In genomic region chr2:179677148-179677688, GRCh38 we compare ENCODE assay signal across 14 cellular contexts.
A peak's percentile ranks its signal among the peaks of the same experiment; 100 is the strongest.
DNase-seq lines count a peak whose midpoint lies in the region; ATAC-seq and TF ChIP-seq lines count a peak whose summit lies in the region.
"Had no signal": no experiment of that assay in that cellular context is flagged by ENCODE, and none has a peak within 500 bp of the region (broad histone marks: within the 10 kb centered on the region; RNA-seq: fewer than 3 reads in every experiment).

No MANE protein-coding gene starts in this region.

- TF ChIP-seq CTCF in GM20000 (IDR thresholded peaks at IDR 0.05; ENCODE audit: extremely low read depth, missing control alignments) (no peak), cardiac muscle cell (IDR thresholded peaks at IDR 0.05; ENCODE audit: low read depth, low read length) (no peak)

- no peaks in the 10 kb centered on the region for H3K27me3 ChIP-seq in cardiac muscle cell
- H3K27me3 ChIP-seq: brain microvascular endothelial cell, Peyer's patch had no signal

- peaks cover 0 to 6% of the 10 kb centered on the region in 2 donors for H3K27me3 Mint-ChIP-seq in T-cell

- H3K36me3 Mint-ChIP-seq in T-cell = no peaks in the 10 kb centered on the region

- no peak overlapping the region for H3K4me3 ChIP-seq in cardiac muscle cell
- H3K4me3 ChIP-seq: Peyer's patch, thoracic aorta had no signal

- no peaks in the 10 kb centered on the region for H3K9me3 ChIP-seq in cardiac muscle cell (ENCODE audit: low read depth)
- H3K9me3 ChIP-seq: Peyer's patch, thoracic aorta had no signal

- POLR2A ChIA-PET in T-cell (lab: Charles Lee) = no interaction called here

- no peak overlapping the region for H3K27ac Mint-ChIP-seq in T-cell

- no peak overlapping the region for H3K4me3 Mint-ChIP-seq in T-cell

- peak overlapping the region; percentile 81 for H3K27ac ChIP-seq in cardiac muscle cell
- H3K27ac ChIP-seq: brain microvascular endothelial cell, Peyer's patch had no signal

- CTCF ChIA-PET in T-cell (lab: Charles Lee) = no interaction called here

- H3K4me1 Mint-ChIP-seq in T-cell = no peaks in the 10 kb centered on the region

- ATAC-seq in T-cell (replicated peaks in 1 of 4) = no peak

- H3K4me1 ChIP-seq in cardiac muscle cell (ENCODE audit: low read depth) = peaks cover 39% of the 10 kb centered on the region
- H3K4me1 ChIP-seq: Peyer's patch had no signal

- no peaks in the 10 kb centered on the region for H3K36me3 ChIP-seq in cardiac muscle cell
- H3K36me3 ChIP-seq: brain microvascular endothelial cell, Peyer's patch, thoracic aorta had no signal

- peaks cover 0 to 5% (median 0%) of the 10 kb centered on the region in 3 donors for H3K9me3 Mint-ChIP-seq in T-cell

- DNase-seq in GM20000 (ENCODE audit: low spot score) = peak; percentile 12
- DNase-seq in NCI-H2227 treated with DMSO at 0.1 percent for 48 hours (lab: John Stamatoyannopoulos, UW) = peak; percentile 35
- DNase-seq in cardiac muscle cell (ENCODE audit: low read depth in 1 of 2, low spot score in 1 of 2) = peak in 1 of 2 donors; percentile 48
- peak; percentile 71 for DNase-seq in superior temporal gyrus (ENCODE audit: extremely low spot score)
- no peak for DNase-seq in T-cell
- no peak for DNase-seq in activated naive CD4-positive, alpha-beta T cell treated with Interleukin-2 at 50 U/mL for 16 hours
- DNase-seq in glomerular visceral epithelial cell (ENCODE audit: extremely low spot score) = no peak
- DNase-seq: activated T-cell treated with anti-CD3 and anti-CD28 coated beads, Interleukin-2, amount 50 U/mL, for 1 hour; brain microvascular endothelial cell; kidney; NCI-H1105 treated with DMSO at 0.1 percent for 48 hours; occipital lobe; Peyer's patch had no signal

Comparison
In these comparisons a context has a peak if more than half of its experiments do, and no peak if none do; other contexts are left out.
1. DNase-seq: peak in GM20000 (single experiment), NCI-H2227 treated with DMSO at 0.1 percent for 48 hours (single experiment) and superior temporal gyrus (single experiment); none in T-cell (0 of 34), activated naive CD4-positive, alpha-beta T cell treated with Interleukin-2 at 50 U/mL for 16 hours (single experiment) and glomerular visceral epithelial cell (single experiment).